9 cellular contexts compared by ENCODE assay signal in genomic region chr18:54946149-54946581, GRCh38. TPM values are rescaled to one million over a fixed set of nuclear protein-coding genes. Genes with fewer than 3 reads are reported as not detected.
A peak's percentile ranks its signal among the peaks of the same experiment; 100 is the strongest.
DNase-seq lines count a peak whose midpoint lies in the region; ATAC-seq and TF ChIP-seq lines count a peak whose summit lies in the region.
"Had no signal": no experiment of that assay in that cellular context is flagged by ENCODE, and none has a peak within 500 bp of the region (broad histone marks: within the 10 kb centered on the region; RNA-seq: fewer than 3 reads in every experiment).

No MANE protein-coding gene starts in this region.

- CTCF ChIA-PET in activated CD4-positive, alpha-beta memory T cell treated with anti-CD3 and anti-CD28 coated beads, Interleukin-2, amount 10 ng/mL, durations not matched to agents 7 days and 5 days (lab: Charles Lee), result interaction anchor here (1.6 kb wide), 1 partner anchor 267 kb away, joined by 5 read pairs; no protein-coding TSS in a partner anchor

- peaks cover 16% of the 10 kb centered on the region for H3K4me1 Mint-ChIP-seq in activated CD4-positive, alpha-beta memory T cell treated with anti-CD3 and anti-CD28 coated beads, Interleukin-2, amount 10 ng/mL, durations not matched to agents 7 days and 5 days

- H3K4me3 Mint-ChIP-seq in activated CD4-positive, alpha-beta memory T cell treated with anti-CD3 and anti-CD28 coated beads, Interleukin-2, amount 10 ng/mL, durations not matched to agents 7 days and 5 days, result peak overlapping the region; percentile 73

- H3K9me3 ChIP-seq in thymus (ENCODE audit: control insufficient read depth), result no peaks in the 10 kb centered on the region

- H3K4me3 ChIP-seq in GM06990 (replicated peaks; ENCODE audit: low read depth, low read length) (peak overlapping the region; percentile 49), thymus (ENCODE audit: low read length) (peak overlapping the region; percentile 65)
- H3K4me3 ChIP-seq: SJSA1 had no signal

- no peaks in the 10 kb centered on the region for H3K27me3 Mint-ChIP-seq in activated CD4-positive, alpha-beta memory T cell treated with anti-CD3 and anti-CD28 coated beads, Interleukin-2, amount 10 ng/mL, durations not matched to agents 7 days and 5 days

- 5% methylated on average over 7 of the region's 7 CpGs for WGBS in thymus

- no peaks in the 10 kb centered on the region for H3K36me3 ChIP-seq in GM06990 (ENCODE audit: control insufficient read depth, insufficient read depth, low read length)
- no peaks in the 10 kb centered on the region for H3K36me3 ChIP-seq in thymus (ENCODE audit: control insufficient read depth, insufficient read depth)
- H3K36me3 ChIP-seq: SJSA1 had no signal

- H3K9me3 Mint-ChIP-seq in activated CD4-positive, alpha-beta memory T cell treated with anti-CD3 and anti-CD28 coated beads, Interleukin-2, amount 10 ng/mL, durations not matched to agents 7 days and 5 days, result no peaks in the 10 kb centered on the region

- no peak overlapping the region for H3K27ac ChIP-seq in thymus (ENCODE audit: low read depth)
- H3K27ac ChIP-seq: SJSA1 had no signal

- peaks cover 2% of the 10 kb centered on the region for H3K4me1 ChIP-seq in thymus (ENCODE audit: control insufficient read depth, insufficient read depth, low read length)

- POLR2A ChIA-PET in activated CD4-positive, alpha-beta memory T cell treated with anti-CD3 and anti-CD28 coated beads, Interleukin-2, amount 10 ng/mL, durations not matched to agents 7 days and 5 days (lab: Charles Lee), result no interaction called here

- H3K27me3 ChIP-seq in GM06990 (replicated peaks; ENCODE audit: control insufficient read depth, insufficient read depth, low read length), result no peaks in the 10 kb centered on the region
- H3K27me3 ChIP-seq in thymus (ENCODE audit: control insufficient read depth, insufficient read depth), result no peaks in the 10 kb centered on the region
- H3K27me3 ChIP-seq: SJSA1 had no signal

- no peak for TF ChIP-seq CTCF in GM06990 (IDR thresholded peaks at IDR 0.05; ENCODE audit: insufficient read depth, low read length, poor library complexity, severe bottlenecking)

- H3K27ac Mint-ChIP-seq in activated CD4-positive, alpha-beta memory T cell treated with anti-CD3 and anti-CD28 coated beads, Interleukin-2, amount 10 ng/mL, durations not matched to agents 7 days and 5 days, result peak overlapping the region; percentile 68

- intact Hi-C loops in left cardiac atrium (cut with DNase I), result no loop called here

- DNase-seq in GM06990 (ENCODE audit: extremely low read depth, insufficient read length) (peak; percentile 17), HS-5 (ENCODE audit: low read depth) (peak; percentile 30), left cardiac atrium (peak; percentile 60), ecto neural progenitor cell (ENCODE audit: low spot score) (no peak), T-helper 9 cell (no peak)
- DNase-seq in activated CD4-positive, alpha-beta memory T cell treated with anti-CD3 and anti-CD28 coated beads, Interleukin-2, amount 10 ng/mL, durations not matched to agents 7 days and 5 days, result peak; percentile 35

- ATAC-seq in GM21515 (IDR thresholded peaks at IDR 0.05; ENCODE audit: unreplicated experiment) (peak; percentile 84), left cardiac atrium (peak; percentile 47 to 72)

- no peaks in the 10 kb centered on the region for H3K36me3 Mint-ChIP-seq in activated CD4-positive, alpha-beta memory T cell treated with anti-CD3 and anti-CD28 coated beads, Interleukin-2, amount 10 ng/mL, durations not matched to agents 7 days and 5 days (ENCODE audit: low read depth)

RNA-seq across cellular contexts. Expression of gene CCDC68, which starts 13.1 kb away (rescaled TPM):
- total RNA-seq in activated CD4-positive, alpha-beta memory T cell treated with anti-CD3 and anti-CD28 coated beads, Interleukin-2, amount 10 ng/mL, durations not matched to agents 7 days and 5 days, result under 1 TPM in 1 of 2 experiments, not detected in 1; 0.13 TPM
- 1 to 10 TPM; 4.9 to 5.4 TPM for total RNA-seq in left cardiac atrium
- 1.8 TPM for polyA plus RNA-seq in thymus

Comparison
In these comparisons a context has a peak if more than half of its experiments do, and no peak if none do; other contexts are left out.
1. DNase-seq: peak in GM06990 (single experiment), HS-5 (single experiment), activated CD4-positive, alpha-beta memory T cell treated with anti-CD3 and anti-CD28 coated beads, Interleukin-2, amount 10 ng/mL, durations not matched to agents 7 days and 5 days (single experiment) and left cardiac atrium (single experiment); none in ecto neural progenitor cell (single experiment) and T-helper 9 cell (single experiment).
2. RNA of gene CCDC68, which starts 13.1 kb away (total RNA-seq): 4.9 to 5.4 TPM in left cardiac atrium; 0.13 TPM in activated CD4-positive, alpha-beta memory T cell treated with anti-CD3 and anti-CD28 coated beads, Interleukin-2, amount 10 ng/mL, durations not matched to agents 7 days and 5 days; every median in the first group is over 4 times any median in the second.